1 cellular context compared by ENCODE assay signal in genomic region chr6:23174781-23175361, GRCh38.
TF ChIP-seq lines count a peak whose summit lies in the region.

No MANE protein-coding gene starts in this region.

TF ChIP-seq in HCT116, 20 proteins besides CTCF, POLR2A, EP300 and RAD21 (continued from another document):
- no peak for TF ChIP-seq REST (IDR thresholded peaks at IDR 0.05; ENCODE audit: low read depth)
- no peak for TF ChIP-seq SIN3A (IDR thresholded peaks at IDR 0.05; ENCODE audit: low read depth)
- TF ChIP-seq EGR1 (IDR thresholded peaks at IDR 0.05; ENCODE audit: low read depth), result peak; percentile 31; the same call in 1 of the 2 replicates
- 0 out of 2 replicates have a peak, but pooled peaks have one; percentile 5 for TF ChIP-seq CEBPB (IDR thresholded peaks at IDR 0.05; ENCODE audit: low read depth)
- TF ChIP-seq SP1 (IDR thresholded peaks at IDR 0.05; ENCODE audit: low read depth), result 0 out of 2 replicates have a peak, but pooled peaks have one; percentile 18
- TF ChIP-seq ELF1 (IDR thresholded peaks at IDR 0.05; ENCODE audit: borderline replicate concordance, low read depth), result no peak
- TF ChIP-seq ZNF274 (IDR thresholded peaks at IDR 0.05; ENCODE audit: low read depth, low read length), result no peak
- no peak for TF ChIP-seq YY1 (IDR thresholded peaks at IDR 0.05; ENCODE audit: extremely low read depth, insufficient replicate concordance, low read depth, low read length)
- peak; percentile 68 for TF ChIP-seq FOSL1 (IDR thresholded peaks at IDR 0.05; ENCODE audit: low read depth)
- peak; percentile 20; the same call in 1 of the 2 replicates for TF ChIP-seq JUND (IDR thresholded peaks at IDR 0.05)
TF ChIP-seq in HCT116: peak in this region for 5.
